ENCODE assay signal across 28 cellular contexts in genomic region chr3:135362889-135363288, GRCh38.
"Had no signal": no experiment of that assay in that cellular context is flagged by ENCODE, and none has a peak within 500 bp of the region (broad histone marks: within the 10 kb centered on the region; RNA-seq: fewer than 3 reads in every experiment).

No MANE protein-coding gene starts in this region.

- H3K36me3 Mint-ChIP-seq: stimulated activated effector memory CD8-positive, alpha-beta T cell treated with anti-CD3 and anti-CD28 coated beads, Interleukin-12 subunit alpha, Interleukin-12 subunit beta, amount 100 ng/mL, for 72 hours; stimulated activated memory B cell treated with anti-CD40 and anti-IgM and Interleukin-4, amounts not matched to agents 10 μg/mL and 1 μg/mL and 100 μg/mL, for 72 hours; stimulated activated naive B cell treated with anti-CD40 and anti-IgM and Interleukin-4, amounts not matched to agents 10 μg/mL and 1 μg/mL and 100 μg/mL, for 72 hours; type B pancreatic cell had no signal

- H3K4me1 Mint-ChIP-seq: stimulated activated effector memory CD8-positive, alpha-beta T cell treated with anti-CD3 and anti-CD28 coated beads, Interleukin-12 subunit alpha, Interleukin-12 subunit beta, amount 100 ng/mL, for 72 hours; stimulated activated memory B cell treated with anti-CD40 and anti-IgM and Interleukin-4, amounts not matched to agents 10 μg/mL and 1 μg/mL and 100 μg/mL, for 72 hours; stimulated activated naive B cell treated with anti-CD40 and anti-IgM and Interleukin-4, amounts not matched to agents 10 μg/mL and 1 μg/mL and 100 μg/mL, for 72 hours; stimulated activated naive CD8-positive, alpha-beta T cell treated with anti-CD3 and anti-CD28 coated beads, Interleukin-15, amount 100 ng/mL, for 72 hours had no signal

- H3K27me3 ChIP-seq: stomach, suprapubic skin, testis, thyroid gland, tibial artery, tibial nerve, transverse colon, upper lobe of left lung, upper lobe of right lung, uterus, vagina had no signal

- H3K4me3 Mint-ChIP-seq: stimulated activated effector memory CD8-positive, alpha-beta T cell treated with anti-CD3 and anti-CD28 coated beads, Interleukin-12 subunit alpha, Interleukin-12 subunit beta, amount 100 ng/mL, for 72 hours; stimulated activated memory B cell treated with anti-CD40 and anti-IgM and Interleukin-4, amounts not matched to agents 10 μg/mL and 1 μg/mL and 100 μg/mL, for 72 hours; stimulated activated naive B cell treated with anti-CD40 and anti-IgM and Interleukin-4, amounts not matched to agents 10 μg/mL and 1 μg/mL and 100 μg/mL, for 72 hours; stimulated activated naive CD8-positive, alpha-beta T cell treated with anti-CD3 and anti-CD28 coated beads, Interleukin-15, amount 100 ng/mL, for 72 hours; stimulated activated naive CD8-positive, alpha-beta T cell treated with anti-CD3 and anti-CD28 coated beads, Interleukin-15, Interleukin-2, amounts not matched to agents 100 ng/mL and 50 ng/mL, for 24 hours; type B pancreatic cell had no signal

- H3K9me3 Mint-ChIP-seq: stimulated activated memory B cell treated with anti-CD40 and anti-IgM and Interleukin-4, amounts not matched to agents 10 μg/mL and 1 μg/mL and 100 μg/mL, for 72 hours; stimulated activated naive CD8-positive, alpha-beta T cell treated with anti-CD3 and anti-CD28 coated beads, Interleukin-15, Interleukin-2, amounts not matched to agents 100 ng/mL and 50 ng/mL, for 24 hours; type B pancreatic cell had no signal

- H3K9me3 ChIP-seq: stomach, suprapubic skin, testis, thoracic aorta, thyroid gland, tibial artery, tibial nerve, transverse colon, upper lobe of left lung, upper lobe of right lung, uterus, vagina had no signal

- H3K27ac Mint-ChIP-seq: stimulated activated effector memory CD8-positive, alpha-beta T cell treated with anti-CD3 and anti-CD28 coated beads, Interleukin-12 subunit alpha, Interleukin-12 subunit beta, amount 100 ng/mL, for 72 hours; stimulated activated memory B cell treated with anti-CD40 and anti-IgM and Interleukin-4, amounts not matched to agents 10 μg/mL and 1 μg/mL and 100 μg/mL, for 72 hours; stimulated activated naive B cell treated with anti-CD40 and anti-IgM and Interleukin-4, amounts not matched to agents 10 μg/mL and 1 μg/mL and 100 μg/mL, for 72 hours; stimulated activated naive CD8-positive, alpha-beta T cell treated with anti-CD3 and anti-CD28 coated beads, Interleukin-15, amount 100 ng/mL, for 72 hours; stimulated activated naive CD8-positive, alpha-beta T cell treated with anti-CD3 and anti-CD28 coated beads, Interleukin-15, Interleukin-2, amounts not matched to agents 100 ng/mL and 50 ng/mL, for 24 hours; type B pancreatic cell had no signal

- DNase-seq: stimulated activated CD4-positive, alpha-beta T cell treated with anti-CD3 and anti-CD28 coated beads, Interleukin-2, amount 100 ng/mL, for 48 hours; stimulated activated CD4-positive, alpha-beta T cell treated with anti-CD3 and anti-CD28 coated beads, Interleukin-4, amount 100 ng/mL, for 1 hour; stimulated activated CD4-positive, alpha-beta T cell treated with anti-CD3 and anti-CD28 coated beads, Interleukin-4, amount 100 ng/mL, for 24 hours; stimulated activated CD4-positive, alpha-beta T cell treated with anti-CD3 and anti-CD28 coated beads, Interleukin-4, amount 100 ng/mL, for 4 hours; stimulated activated CD8-positive, alpha-beta memory T cell treated with anti-CD3 and anti-CD28 coated beads, Interleukin-4, amount 100 ng/mL, for 48 hours; stimulated activated naive B cell treated with anti-CD40 and anti-IgM and Interleukin-4, amounts not matched to agents 10 μg/mL and 1 μg/mL and 100 μg/mL, for 72 hours; stimulated activated naive CD4-positive, alpha-beta T cell; stimulated activated naive CD4-positive, alpha-beta T cell treated with Interleukin-2 at 50 U/mL for 16 hours; stimulated activated naive CD8-positive, alpha-beta T cell treated with anti-CD3 and anti-CD28 coated beads, Interleukin-15, amount 100 ng/mL, for 72 hours; stimulated activated naive CD8-positive, alpha-beta T cell treated with anti-CD3 and anti-CD28 coated beads, Interleukin-15, Interleukin-2, amounts not matched to agents 100 U/mL and 50 U/mL, for 24 hours; stomach; substantia nigra; testis; thyroid gland; tibial artery; transverse colon; trophoblast cell; upper lobe of left lung; upper lobe of right lung; uterus had no signal

- H3K27ac ChIP-seq: stomach, suprapubic skin, testis, thoracic aorta, thyroid gland, tibial artery, tibial nerve, transverse colon, upper lobe of left lung, upper lobe of right lung, uterus, vagina had no signal

- H3K27me3 Mint-ChIP-seq: stimulated activated memory B cell treated with anti-CD40 and anti-IgM and Interleukin-4, amounts not matched to agents 10 μg/mL and 1 μg/mL and 100 μg/mL, for 72 hours; stimulated activated naive B cell treated with anti-CD40 and anti-IgM and Interleukin-4, amounts not matched to agents 10 μg/mL and 1 μg/mL and 100 μg/mL, for 72 hours; stimulated activated naive CD8-positive, alpha-beta T cell treated with anti-CD3 and anti-CD28 coated beads, Interleukin-15, Interleukin-2, amounts not matched to agents 100 ng/mL and 50 ng/mL, for 24 hours had no signal

- H3K36me3 ChIP-seq: stomach, suprapubic skin, thoracic aorta, thyroid gland, tibial artery, tibial nerve, transverse colon, upper lobe of left lung, upper lobe of right lung, uterus, vagina had no signal

- H3K4me1 ChIP-seq: stomach, suprapubic skin, testis, thyroid gland, tibial artery, tibial nerve, transverse colon, upper lobe of left lung, upper lobe of right lung, uterus, vagina had no signal

- H3K4me3 ChIP-seq: stomach, suprapubic skin, testis, thoracic aorta, thyroid gland, tibial artery, tibial nerve, transverse colon, upper lobe of left lung, upper lobe of right lung, uterus, vagina had no signal
